ENCODE assay signal across 24 cellular contexts in the genomic region with DNA sequence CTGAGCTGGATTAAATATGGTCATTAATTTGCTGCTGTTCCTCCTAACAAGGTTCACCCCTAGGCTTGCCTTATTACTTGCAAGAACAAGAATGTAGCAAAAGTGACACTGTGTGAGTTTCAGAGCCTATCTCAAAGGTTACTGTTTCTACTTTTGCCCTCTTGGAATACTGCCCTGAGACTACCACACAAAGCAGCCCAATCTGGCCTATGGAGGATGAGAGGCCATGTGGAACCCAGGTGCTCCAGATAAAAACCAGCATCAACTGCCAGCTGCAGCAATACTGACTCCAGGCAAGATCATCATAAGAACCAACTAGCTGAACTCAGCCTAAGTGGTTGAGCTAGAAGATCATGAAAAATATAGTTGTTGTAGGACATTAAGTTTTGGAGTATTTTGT. TPM values are rescaled to one million over a fixed set of nuclear protein-coding genes. Genes with fewer than 3 reads are reported as not detected.
DNase-seq lines count a peak whose midpoint lies in the region; ATAC-seq and TF ChIP-seq lines count a peak whose summit lies in the region.
"Had no signal": no experiment of that assay in that cellular context is flagged by ENCODE, and none has a peak within 500 bp of the region (broad histone marks: within the 10 kb centered on the region; RNA-seq: fewer than 3 reads in every experiment).

No MANE protein-coding gene starts in this region.

- H3K4me3 Mint-ChIP-seq in activated T-cell treated with anti-CD3 and anti-CD28 coated beads, Interleukin-2, amount 50 U/mL, for 24 hours, result no peak overlapping the region
- no peak overlapping the region for H3K4me3 Mint-ChIP-seq in activated T-cell treated with anti-CD3 and anti-CD28 coated beads, Interleukin-2, amount 50 U/mL, for 4 hours
- no peak overlapping the region for H3K4me3 Mint-ChIP-seq in activated naive CD4-positive, alpha-beta T cell treated with anti-CD3 and anti-CD28 coated beads, Interleukin-2, amount 50 U/mL, for 24 hours
- H3K4me3 Mint-ChIP-seq in activated naive CD4-positive, alpha-beta T cell treated with anti-CD3 and anti-CD28 coated beads for 36 hours, result no peak overlapping the region
- H3K4me3 Mint-ChIP-seq in CD8-positive, alpha-beta T cell, result no peak overlapping the region
- H3K4me3 Mint-ChIP-seq: B cell; CD4-positive, alpha-beta T cell; CD8-positive, alpha-beta memory T cell had no signal

- peaks cover 97% of the 10 kb centered on the region for H3K36me3 Mint-ChIP-seq in activated T-cell treated with anti-CD3 and anti-CD28 coated beads, Interleukin-2, amount 50 U/mL, for 24 hours (ENCODE audit: low read depth)
- peaks cover 60% of the 10 kb centered on the region for H3K36me3 Mint-ChIP-seq in activated T-cell treated with anti-CD3 and anti-CD28 coated beads, Interleukin-2, amount 50 U/mL, for 4 hours (ENCODE audit: insufficient read depth)
- H3K36me3 Mint-ChIP-seq in activated naive CD4-positive, alpha-beta T cell treated with anti-CD3 and anti-CD28 coated beads, Interleukin-2, amount 50 U/mL, for 24 hours, result peaks cover 29% of the 10 kb centered on the region
- peaks cover 49% of the 10 kb centered on the region for H3K36me3 Mint-ChIP-seq in activated naive CD4-positive, alpha-beta T cell treated with anti-CD3 and anti-CD28 coated beads for 36 hours (ENCODE audit: low read depth)
- H3K36me3 Mint-ChIP-seq in CD8-positive, alpha-beta T cell, result peaks cover 93% of the 10 kb centered on the region

- no peak for TF ChIP-seq CTCF in CD8-positive, alpha-beta T cell (IDR thresholded peaks at IDR 0.05)

- no peak for DNase-seq in activated T-cell treated with anti-CD3 and anti-CD28 coated beads, Interleukin-2, amount 50 U/mL, for 24 hours
- DNase-seq in activated T-cell treated with anti-CD3 and anti-CD28 coated beads, Interleukin-2, amount 50 U/mL, for 4 hours, result no peak
- DNase-seq in activated naive CD4-positive, alpha-beta T cell treated with anti-CD3 and anti-CD28 coated beads for 36 hours, result no peak
- DNase-seq in CD8-positive, alpha-beta T cell, result no peak
- DNase-seq in left lobe of liver (ENCODE audit: low spot score), result no peak
- DNase-seq in 8988T, result no peak
- DNase-seq: AML-193; CD4-positive, alpha-beta T cell; CD8-positive, alpha-beta memory T cell; COR-L47; DMS 273 treated with DMSO at 0.1 percent for 48 hours; DMS153; DMS53; DMS79; DND-41; EL; GDM1 had no signal

- H3K4me3 ChIP-seq in CD8-positive, alpha-beta T cell (ENCODE audit: low read depth, low read length), result no peak overlapping the region
- H3K4me3 ChIP-seq: A549; BLaER1 treated with 17β-estradiol and CSF1 and Interleukin-3, amounts not matched to agents 10 nM and 100 nM; GM12878 had no signal

- H3K27me3 ChIP-seq in CD8-positive, alpha-beta T cell (ENCODE audit: insufficient read depth, low read length), result no peaks in the 10 kb centered on the region
- H3K27me3 ChIP-seq: BLaER1 treated with 17β-estradiol and CSF1 and Interleukin-3, amounts not matched to agents 10 nM and 100 nM had no signal

- POLR2A ChIA-PET in CD8-positive, alpha-beta T cell (lab: Charles Lee), result interaction anchor here (1.3 kb wide), 1 partner anchor 22 kb away, joined by 3 read pairs; no protein-coding TSS in a partner anchor

- no peaks in the 10 kb centered on the region for H3K9me3 Mint-ChIP-seq in activated T-cell treated with anti-CD3 and anti-CD28 coated beads, Interleukin-2, amount 50 U/mL, for 24 hours
- no peaks in the 10 kb centered on the region for H3K9me3 Mint-ChIP-seq in activated T-cell treated with anti-CD3 and anti-CD28 coated beads, Interleukin-2, amount 50 U/mL, for 4 hours
- H3K9me3 Mint-ChIP-seq in activated naive CD4-positive, alpha-beta T cell treated with anti-CD3 and anti-CD28 coated beads, Interleukin-2, amount 50 U/mL, for 24 hours, result no peaks in the 10 kb centered on the region
- no peaks in the 10 kb centered on the region for H3K9me3 Mint-ChIP-seq in activated naive CD4-positive, alpha-beta T cell treated with anti-CD3 and anti-CD28 coated beads for 36 hours
- H3K9me3 Mint-ChIP-seq in CD8-positive, alpha-beta T cell, result no peaks in the 10 kb centered on the region
- H3K9me3 Mint-ChIP-seq: CD4-positive, alpha-beta T cell; CD8-positive, alpha-beta memory T cell had no signal

- ATAC-seq in activated T-cell treated with anti-CD3 and anti-CD28 coated beads, Interleukin-2, amount 50 U/mL, for 4 hours, result no peak
- ATAC-seq in CD8-positive, alpha-beta T cell, result no peak
- ATAC-seq in left lobe of liver, result peak; percentile 81
- ATAC-seq in HG03135 (IDR thresholded peaks at IDR 0.05; ENCODE audit: unreplicated experiment), result no peak
- ATAC-seq: A549, GM12878 had no signal

- H3K27me3 Mint-ChIP-seq in activated T-cell treated with anti-CD3 and anti-CD28 coated beads, Interleukin-2, amount 50 U/mL, for 24 hours, result no peaks in the 10 kb centered on the region
- H3K27me3 Mint-ChIP-seq in activated T-cell treated with anti-CD3 and anti-CD28 coated beads, Interleukin-2, amount 50 U/mL, for 4 hours (ENCODE audit: low read depth), result no peaks in the 10 kb centered on the region
- no peaks in the 10 kb centered on the region for H3K27me3 Mint-ChIP-seq in activated naive CD4-positive, alpha-beta T cell treated with anti-CD3 and anti-CD28 coated beads, Interleukin-2, amount 50 U/mL, for 24 hours
- H3K27me3 Mint-ChIP-seq in activated naive CD4-positive, alpha-beta T cell treated with anti-CD3 and anti-CD28 coated beads for 36 hours (ENCODE audit: low read depth), result no peaks in the 10 kb centered on the region
- no peaks in the 10 kb centered on the region for H3K27me3 Mint-ChIP-seq in CD8-positive, alpha-beta T cell (ENCODE audit: low read depth)
- H3K27me3 Mint-ChIP-seq: B cell; CD4-positive, alpha-beta T cell; CD8-positive, alpha-beta memory T cell had no signal

- peaks cover 7% of the 10 kb centered on the region for H3K4me1 Mint-ChIP-seq in activated T-cell treated with anti-CD3 and anti-CD28 coated beads, Interleukin-2, amount 50 U/mL, for 24 hours (ENCODE audit: low read depth)
- no peaks in the 10 kb centered on the region for H3K4me1 Mint-ChIP-seq in activated T-cell treated with anti-CD3 and anti-CD28 coated beads, Interleukin-2, amount 50 U/mL, for 4 hours (ENCODE audit: low read depth)
- H3K4me1 Mint-ChIP-seq in activated naive CD4-positive, alpha-beta T cell treated with anti-CD3 and anti-CD28 coated beads, Interleukin-2, amount 50 U/mL, for 24 hours, result peaks cover 6% of the 10 kb centered on the region
- peaks cover 7% of the 10 kb centered on the region for H3K4me1 Mint-ChIP-seq in activated naive CD4-positive, alpha-beta T cell treated with anti-CD3 and anti-CD28 coated beads for 36 hours (ENCODE audit: low read depth)
- no peaks in the 10 kb centered on the region for H3K4me1 Mint-ChIP-seq in CD8-positive, alpha-beta T cell (ENCODE audit: low read depth)
- H3K4me1 Mint-ChIP-seq: B cell; CD8-positive, alpha-beta memory T cell had no signal

- peak overlapping the region; percentile 48 for H3K27ac Mint-ChIP-seq in activated T-cell treated with anti-CD3 and anti-CD28 coated beads, Interleukin-2, amount 50 U/mL, for 24 hours
- H3K27ac Mint-ChIP-seq in activated naive CD4-positive, alpha-beta T cell treated with anti-CD3 and anti-CD28 coated beads, Interleukin-2, amount 50 U/mL, for 24 hours, result peak overlapping the region; percentile 15
- no peak overlapping the region for H3K27ac Mint-ChIP-seq in activated naive CD4-positive, alpha-beta T cell treated with anti-CD3 and anti-CD28 coated beads for 36 hours
- peak overlapping the region; percentile 49 for H3K27ac Mint-ChIP-seq in CD8-positive, alpha-beta T cell
- H3K27ac Mint-ChIP-seq: B cell; CD4-positive, alpha-beta T cell had no signal

- intact Hi-C loops in activated naive CD4-positive, alpha-beta T cell treated with anti-CD3 and anti-CD28 coated beads for 36 hours (cut with micrococcal nuclease), result no loop called here
- intact Hi-C loops in CD8-positive, alpha-beta T cell (cut with DNase I, micrococcal nuclease), result no loop called here

- H3K27ac ChIP-seq in CD8-positive, alpha-beta T cell (ENCODE audit: low read depth, low read length), result no peak overlapping the region
- H3K27ac ChIP-seq: A549; BLaER1 treated with 17β-estradiol and CSF1 and Interleukin-3, amounts not matched to agents 10 nM and 100 nM; C4-2B had no signal

- H3K4me1 ChIP-seq in CD8-positive, alpha-beta T cell (ENCODE audit: insufficient read depth, low read length), result no peaks in the 10 kb centered on the region
- H3K4me1 ChIP-seq: BLaER1 treated with 17β-estradiol and CSF1 and Interleukin-3, amounts not matched to agents 10 nM and 100 nM had no signal

- CTCF ChIA-PET in activated naive CD4-positive, alpha-beta T cell treated with anti-CD3 and anti-CD28 coated beads for 36 hours (lab: Charles Lee), result interaction anchor here (1.2 to 1.3 kb wide), 2 partner anchors 31 to 106 kb away, joined by 3 to 4 read pairs; no protein-coding TSS in a partner anchor
- CTCF ChIA-PET in CD8-positive, alpha-beta T cell (lab: Charles Lee), result no interaction called here

- peaks cover 73% of the 10 kb centered on the region for H3K36me3 ChIP-seq in CD8-positive, alpha-beta T cell (ENCODE audit: insufficient read depth, low read length)

- H3K9me3 ChIP-seq in CD8-positive, alpha-beta T cell (ENCODE audit: low read length), result no peaks in the 10 kb centered on the region
- H3K9me3 ChIP-seq: A549; BLaER1 treated with 17β-estradiol and CSF1 and Interleukin-3, amounts not matched to agents 10 nM and 100 nM had no signal

RNA-seq across cellular contexts. Expression of a gene that starts 22.4 kb away (rescaled TPM):
- 100 to 1,000 TPM; 166 to 187 (median 173) TPM for total RNA-seq in activated T-cell treated with anti-CD3 and anti-CD28 coated beads, Interleukin-2, amount 50 U/mL, for 4 hours
- 100 to 1,000 TPM; 164 to 165 TPM for total RNA-seq in activated naive CD4-positive, alpha-beta T cell treated with anti-CD3 and anti-CD28 coated beads for 36 hours
- 10 to 100 TPM; 53.5 to 54.9 TPM for total RNA-seq in CD8-positive, alpha-beta T cell
- 14.9 TPM for total RNA-seq in left lobe of liver

RNA-seq across cellular contexts. Expression of a gene that starts 49.7 kb away (rescaled TPM):
- 10 to 100 TPM; 82.1 to 84.1 (median 84.1) TPM for total RNA-seq in activated T-cell treated with anti-CD3 and anti-CD28 coated beads, Interleukin-2, amount 50 U/mL, for 4 hours
- 10 to 100 TPM; 73.9 to 75.5 TPM for total RNA-seq in activated naive CD4-positive, alpha-beta T cell treated with anti-CD3 and anti-CD28 coated beads for 36 hours
- total RNA-seq in CD8-positive, alpha-beta T cell, result 100 to 1,000 TPM; 132 to 144 TPM
- total RNA-seq in left lobe of liver, result 23.4 TPM
